In genomic region chr11:96111308-96111707, GRCh38 we compare ENCODE assay signal across 26 cellular contexts.
DNase-seq lines count a peak whose midpoint lies in the region; ATAC-seq and TF ChIP-seq lines count a peak whose summit lies in the region.
"Had no signal": no experiment of that assay in that cellular context is flagged by ENCODE, and none has a peak within 500 bp of the region (broad histone marks: within the 10 kb centered on the region; RNA-seq: fewer than 3 reads in every experiment).

No MANE protein-coding gene starts in this region.

- no peak for ATAC-seq in HG02884 (IDR thresholded peaks at IDR 0.05; ENCODE audit: unreplicated experiment)
- ATAC-seq: right cardiac atrium; Right ventricle myocardium inferior; stimulated activated effector memory CD8-positive, alpha-beta T cell treated with anti-CD3 and anti-CD28 coated beads, Interleukin-12 subunit alpha, Interleukin-12 subunit beta, amount 100 ng/mL, for 72 hours; upper lobe of right lung had no signal

- H3K4me1 Mint-ChIP-seq in MCF 10A (ENCODE audit: insufficient read depth, unreplicated experiment) (peaks cover 22% of the 10 kb centered on the region), osteocyte (ENCODE audit: unreplicated experiment) (peaks cover 41% of the 10 kb centered on the region)

- H3K9me3 ChIP-seq in breast epithelium: no peaks in the 10 kb centered on the region
- H3K9me3 ChIP-seq: esophagus squamous epithelium, upper lobe of right lung had no signal

- H3K27me3 Mint-ChIP-seq in MCF 10A (ENCODE audit: insufficient read depth, unreplicated experiment) (no peaks in the 10 kb centered on the region), osteocyte (ENCODE audit: unreplicated experiment) (no peaks in the 10 kb centered on the region)
- H3K27me3 Mint-ChIP-seq: activated CD4-positive, alpha-beta T cell treated with anti-CD3 and anti-CD28 coated beads, Interleukin-2, amount 10 ng/mL, durations not matched to agents 24 days and 14 days had no signal

- intact Hi-C loops in breast epithelium (cut with DNase I; ENCODE audit: low total_unique reads): no loop called here
- intact Hi-C loops in MCF 10A (cut with micrococcal nuclease): no loop called here

- peak overlapping the region; percentile 39 to 82 for H3K27ac ChIP-seq in breast epithelium
- H3K27ac ChIP-seq: parathyroid adenoma, PC-9, upper lobe of right lung had no signal

- DNase-seq in breast epithelium (ENCODE audit: low spot score in 2 of 2) (no peak), MCF 10A (ENCODE audit: unreplicated experiment) (no peak), NCI-H69 (lab: John Stamatoyannopoulos, UW) (peak; percentile 72), iPS DF 4.7 (ENCODE audit: extremely low read depth, low spot score) (peak; percentile 7), osteocyte (ENCODE audit: extremely low spot score, unreplicated experiment) (no peak), NCI-H2081 (lab: John Stamatoyannopoulos, UW) (no peak), EL (no peak)
- DNase-seq: activated CD4-positive, alpha-beta T cell treated with anti-CD3 and anti-CD28 coated beads, Interleukin-2, amount 10 ng/mL, durations not matched to agents 24 days and 14 days; activated naive CD4-positive, alpha-beta T cell treated with anti-CD3 and anti-CD28 coated beads, Interleukin-2, amount 50 U/mL, for 16 hours; caudate nucleus; cortex of kidney; esophagus squamous epithelium; foreskin melanocyte; HFFc6; NCI-H1048; NCI-H1694; NCI-H2171 treated with DMSO at 0.1 percent for 48 hours; NCI-H524 treated with DMSO at 0.1 percent for 48 hours; PC-9; right cardiac atrium; stimulated activated CD4-positive, alpha-beta T cell treated with anti-CD3 and anti-CD28 coated beads, Interleukin-2, amount 100 ng/mL, for 48 hours; upper lobe of right lung had no signal

- POLR2A ChIA-PET in MCF 10A (lab: Yijun Ruan, JAX): no interaction called here

- peaks cover 0 to 4% of the 10 kb centered on the region in 2 donors for H3K4me1 ChIP-seq in breast epithelium
- H3K4me1 ChIP-seq: parathyroid adenoma had no signal

- BruUV-seq in MCF 10A (replicated peaks; lab: Mats Ljungman, UMichigan): no TSS peak

- no peaks in the 10 kb centered on the region for H3K9me3 Mint-ChIP-seq in MCF 10A (ENCODE audit: unreplicated experiment)
- H3K9me3 Mint-ChIP-seq in osteocyte (ENCODE audit: unreplicated experiment): no peaks in the 10 kb centered on the region
- H3K9me3 Mint-ChIP-seq: activated CD4-positive, alpha-beta T cell treated with anti-CD3 and anti-CD28 coated beads, Interleukin-2, amount 10 ng/mL, durations not matched to agents 24 days and 14 days; HFFc6; stimulated activated effector memory CD8-positive, alpha-beta T cell treated with anti-CD3 and anti-CD28 coated beads, Interleukin-12 subunit alpha, Interleukin-12 subunit beta, amount 100 ng/mL, for 72 hours had no signal

- H3K4me3 ChIP-seq in breast epithelium: no peak overlapping the region
- H3K4me3 ChIP-seq: esophagus squamous epithelium, PC-9, upper lobe of right lung had no signal

- no peaks in the 10 kb centered on the region for H3K36me3 ChIP-seq in breast epithelium
- H3K36me3 ChIP-seq: esophagus squamous epithelium, upper lobe of right lung had no signal

- TF ChIP-seq CTCF in breast epithelium (IDR thresholded peaks at IDR 0.05) (no peak), MCF 10A (IDR thresholded peaks at IDR 0.05; ENCODE audit: unreplicated experiment) (no peak), osteocyte (IDR thresholded peaks at IDR 0.05) (no peak)

- H3K4me3 Mint-ChIP-seq in MCF 10A (ENCODE audit: unreplicated experiment) (no peak overlapping the region), osteocyte (ENCODE audit: unreplicated experiment) (no peak overlapping the region)
- H3K4me3 Mint-ChIP-seq: activated CD4-positive, alpha-beta T cell treated with anti-CD3 and anti-CD28 coated beads, Interleukin-2, amount 10 ng/mL, durations not matched to agents 24 days and 14 days; HFFc6; stimulated activated effector memory CD8-positive, alpha-beta T cell treated with anti-CD3 and anti-CD28 coated beads, Interleukin-12 subunit alpha, Interleukin-12 subunit beta, amount 100 ng/mL, for 72 hours had no signal

- no peak overlapping the region for H3K27ac Mint-ChIP-seq in MCF 10A (ENCODE audit: low read depth, unreplicated experiment)
- H3K27ac Mint-ChIP-seq in osteocyte (ENCODE audit: unreplicated experiment): peak overlapping the region; percentile 94
- H3K27ac Mint-ChIP-seq: activated CD4-positive, alpha-beta T cell treated with anti-CD3 and anti-CD28 coated beads, Interleukin-2, amount 10 ng/mL, durations not matched to agents 24 days and 14 days; stimulated activated effector memory CD8-positive, alpha-beta T cell treated with anti-CD3 and anti-CD28 coated beads, Interleukin-12 subunit alpha, Interleukin-12 subunit beta, amount 100 ng/mL, for 72 hours had no signal

- TF ChIP-seq POLR2A in breast epithelium (IDR thresholded peaks at IDR 0.05): no peak

- CTCF ChIA-PET in MCF 10A (lab: Yijun Ruan, JAX): interaction anchor here (0.6 to 1.1 kb wide), 6 partner anchors 43 to 427 kb away, joined by 3 to 4 read pairs (median 3); no protein-coding TSS in a partner anchor

- no peaks in the 10 kb centered on the region for H3K27me3 ChIP-seq in breast epithelium
- H3K27me3 ChIP-seq: esophagus squamous epithelium, upper lobe of right lung had no signal

- H3K36me3 Mint-ChIP-seq in MCF 10A (ENCODE audit: insufficient read depth, unreplicated experiment): no peaks in the 10 kb centered on the region
- H3K36me3 Mint-ChIP-seq in osteocyte (ENCODE audit: unreplicated experiment): no peaks in the 10 kb centered on the region
- H3K36me3 Mint-ChIP-seq: stimulated activated effector memory CD8-positive, alpha-beta T cell treated with anti-CD3 and anti-CD28 coated beads, Interleukin-12 subunit alpha, Interleukin-12 subunit beta, amount 100 ng/mL, for 72 hours had no signal

Comparison
In these comparisons a context has a peak if more than half of its experiments do, and no peak if none do; other contexts are left out.
1. DNase-seq: peak in NCI-H69 (single experiment) and iPS DF 4.7 (single experiment); none in breast epithelium (0 of 2), MCF 10A (single experiment), osteocyte (single experiment), NCI-H2081 (0 of 2) and EL (single experiment).